ENCODE assay signal across 1 cellular context in genomic region chr19:41321600-41322270, GRCh38.
A peak's percentile ranks its signal among the peaks of the same experiment; 100 is the strongest.
TF ChIP-seq lines count a peak whose summit lies in the region.

No MANE protein-coding gene starts in this region.

TF ChIP-seq in GM12878, 131 proteins besides CTCF, POLR2A, EP300 and RAD21:
- TF ChIP-seq SKIL (IDR thresholded peaks at IDR 0.05; ENCODE audit: low read depth, poor library complexity, severe bottlenecking) = no peak
- peak; percentile 80 for TF ChIP-seq RUNX3 (IDR thresholded peaks at IDR 0.05; ENCODE audit: low read length)
- TF ChIP-seq CREB1 (IDR thresholded peaks at IDR 0.05; ENCODE audit: low read depth) = peak; percentile 77
- peak; percentile 27; the same call in 1 of the 2 replicates for TF ChIP-seq SMC3 (IDR thresholded peaks at IDR 0.05; ENCODE audit: borderline replicate concordance, low read length)
- peak; percentile 86 for TF ChIP-seq CREM (IDR thresholded peaks at IDR 0.05; ENCODE audit: low read depth)
- TF ChIP-seq SREBF1 (IDR thresholded peaks at IDR 0.05; ENCODE audit: low read length) = no peak
- 0 out of 2 replicates have a peak, but pooled peaks have one; percentile 33 for TF ChIP-seq YY1 (IDR thresholded peaks at IDR 0.05; ENCODE audit: low read depth, low read length)
- TF ChIP-seq CBFB (IDR thresholded peaks at IDR 0.05; ENCODE audit: low read depth) = 0 out of 2 replicates have a peak, but pooled peaks have one; percentile 19
